ENCODE assay signal across 2 cellular contexts in genomic region chr3:119812491-119813058, GRCh38.
TF ChIP-seq lines count a peak whose summit lies in the region.

No MANE protein-coding gene starts in this region.

TF ChIP-seq in H1, 55 proteins besides CTCF, POLR2A, EP300 and RAD21:
- TF ChIP-seq SIN3A (conservative IDR thresholded peaks at IDR 0.05 in 1 of 2, IDR thresholded peaks at IDR 0.05 in 1 of 2; ENCODE audit: low read depth in 1 of 2, low read length in 2 of 2) = no peak
- TF ChIP-seq, protein P1, sequence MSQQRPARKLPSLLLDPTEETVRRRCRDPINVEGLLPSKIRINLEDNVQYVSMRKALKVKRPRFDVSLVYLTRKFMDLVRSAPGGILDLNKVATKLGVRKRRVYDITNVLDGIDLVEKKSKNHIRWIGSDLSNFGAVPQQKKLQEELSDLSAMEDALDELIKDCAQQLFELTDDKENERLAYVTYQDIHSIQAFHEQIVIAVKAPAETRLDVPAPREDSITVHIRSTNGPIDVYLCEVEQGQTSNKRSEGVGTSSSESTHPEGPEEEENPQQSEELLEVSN (IDR thresholded peaks at IDR 0.05) = peak; percentile 47
TF ChIP-seq in H1: peak in this region for 1.

TF ChIP-seq in HepG2, 621 proteins besides CTCF, POLR2A, EP300 and RAD21:
- TF ChIP-seq, protein P2, sequence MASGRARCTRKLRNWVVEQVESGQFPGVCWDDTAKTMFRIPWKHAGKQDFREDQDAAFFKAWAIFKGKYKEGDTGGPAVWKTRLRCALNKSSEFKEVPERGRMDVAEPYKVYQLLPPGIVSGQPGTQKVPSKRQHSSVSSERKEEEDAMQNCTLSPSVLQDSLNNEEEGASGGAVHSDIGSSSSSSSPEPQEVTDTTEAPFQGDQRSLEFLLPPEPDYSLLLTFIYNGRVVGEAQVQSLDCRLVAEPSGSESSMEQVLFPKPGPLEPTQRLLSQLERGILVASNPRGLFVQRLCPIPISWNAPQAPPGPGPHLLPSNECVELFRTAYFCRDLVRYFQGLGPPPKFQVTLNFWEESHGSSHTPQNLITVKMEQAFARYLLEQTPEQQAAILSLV (CRISPR knock-in tag; IDR thresholded peaks at IDR 0.05; ENCODE audit: borderline replicate concordance) = no peak
- TF ChIP-seq, protein P3, sequence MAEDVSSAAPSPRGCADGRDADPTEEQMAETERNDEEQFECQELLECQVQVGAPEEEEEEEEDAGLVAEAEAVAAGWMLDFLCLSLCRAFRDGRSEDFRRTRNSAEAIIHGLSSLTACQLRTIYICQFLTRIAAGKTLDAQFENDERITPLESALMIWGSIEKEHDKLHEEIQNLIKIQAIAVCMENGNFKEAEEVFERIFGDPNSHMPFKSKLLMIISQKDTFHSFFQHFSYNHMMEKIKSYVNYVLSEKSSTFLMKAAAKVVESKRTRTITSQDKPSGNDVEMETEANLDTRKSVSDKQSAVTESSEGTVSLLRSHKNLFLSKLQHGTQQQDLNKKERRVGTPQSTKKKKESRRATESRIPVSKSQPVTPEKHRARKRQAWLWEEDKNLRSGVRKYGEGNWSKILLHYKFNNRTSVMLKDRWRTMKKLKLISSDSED (CRISPR knock-in tag; IDR thresholded peaks at IDR 0.05) = no peak
- no peak for TF ChIP-seq ETV5 (CRISPR knock-in tag; IDR thresholded peaks at IDR 0.05; ENCODE audit: borderline replicate concordance)
- TF ChIP-seq RBM39 (IDR thresholded peaks at IDR 0.05; ENCODE audit: low read depth, low read length, poor library complexity, severe bottlenecking) = no peak
- 0 out of 2 replicates have a peak, but pooled peaks have one; percentile 20 for TF ChIP-seq MNT (IDR thresholded peaks at IDR 0.05)
- no peak for TF ChIP-seq ZNF652 (CRISPR knock-in tag; IDR thresholded peaks at IDR 0.05; ENCODE audit: borderline replicate concordance, low read depth)
